Comparison of ENCODE assay signal across 1 cellular context in the genomic region with DNA sequence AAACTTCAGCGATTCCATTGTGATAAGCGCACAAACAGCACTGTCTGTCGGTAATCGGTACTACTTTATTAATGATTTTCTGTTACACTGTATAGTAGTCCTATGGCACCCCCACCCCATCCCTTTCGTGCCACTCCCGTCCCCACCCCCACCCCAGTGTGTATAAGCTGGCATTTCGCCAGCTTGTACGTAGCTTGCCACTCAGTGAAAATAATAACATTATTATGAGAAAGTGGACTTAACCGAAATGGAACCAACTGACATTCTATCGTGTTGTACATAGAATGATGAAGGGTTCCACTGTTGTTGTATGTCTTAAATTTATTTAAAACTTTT.
TF ChIP-seq lines count a peak whose summit lies in the region.

No MANE protein-coding gene starts in this region.

TF ChIP-seq in H1, 55 proteins besides CTCF, POLR2A, EP300 and RAD21:
- peak; percentile 6 for TF ChIP-seq TAF7 (optimal IDR thresholded peaks at IDR 0.05; ENCODE audit: borderline replicate concordance, low read depth, low read length)
- TF ChIP-seq, protein P1, sequence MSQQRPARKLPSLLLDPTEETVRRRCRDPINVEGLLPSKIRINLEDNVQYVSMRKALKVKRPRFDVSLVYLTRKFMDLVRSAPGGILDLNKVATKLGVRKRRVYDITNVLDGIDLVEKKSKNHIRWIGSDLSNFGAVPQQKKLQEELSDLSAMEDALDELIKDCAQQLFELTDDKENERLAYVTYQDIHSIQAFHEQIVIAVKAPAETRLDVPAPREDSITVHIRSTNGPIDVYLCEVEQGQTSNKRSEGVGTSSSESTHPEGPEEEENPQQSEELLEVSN (IDR thresholded peaks at IDR 0.05): no peak
- peak; percentile 28; the same call in 1 of the 2 replicates for TF ChIP-seq CHD1 (IDR thresholded peaks at IDR 0.05; ENCODE audit: low read depth, low read length)
- TF ChIP-seq, protein P2, sequence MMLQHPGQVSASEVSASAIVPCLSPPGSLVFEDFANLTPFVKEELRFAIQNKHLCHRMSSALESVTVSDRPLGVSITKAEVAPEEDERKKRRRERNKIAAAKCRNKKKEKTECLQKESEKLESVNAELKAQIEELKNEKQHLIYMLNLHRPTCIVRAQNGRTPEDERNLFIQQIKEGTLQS (IDR thresholded peaks at IDR 0.05; ENCODE audit: insufficient read depth, low read depth, low read length): 0 out of 2 replicates have a peak, but pooled peaks have one; percentile 7
